ENCODE assay signal across 1 cellular context in the genomic region with DNA sequence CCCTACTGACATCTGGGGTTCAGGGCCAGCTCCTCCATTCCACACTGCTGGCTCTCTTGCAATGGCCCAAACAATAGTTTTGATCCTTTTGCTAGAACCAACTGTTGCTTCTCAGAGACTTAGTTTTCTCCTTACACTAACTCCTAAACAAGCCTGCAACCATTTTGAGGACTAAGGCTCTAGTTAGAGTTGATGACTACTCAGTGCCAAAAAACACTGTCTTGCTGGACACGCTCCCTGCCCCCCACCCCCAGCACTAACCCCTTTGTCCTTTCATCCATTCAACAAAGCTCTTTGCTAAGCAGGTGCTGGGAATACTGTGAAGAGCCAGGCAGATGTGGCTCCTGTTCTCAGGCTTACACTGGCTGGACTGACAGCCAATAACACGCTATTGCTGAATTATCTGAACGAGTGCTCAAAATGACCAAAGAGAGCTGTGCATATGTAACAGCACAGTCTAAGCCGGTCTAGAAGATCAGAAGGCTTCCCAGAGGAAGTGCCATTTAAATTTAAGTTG.
TF ChIP-seq lines count a peak whose summit lies in the region.

No MANE protein-coding gene starts in this region.

TF ChIP-seq in GM23338, 12 proteins besides CTCF, POLR2A, EP300 and RAD21 (continued from another document):
- TF ChIP-seq, protein P1, sequence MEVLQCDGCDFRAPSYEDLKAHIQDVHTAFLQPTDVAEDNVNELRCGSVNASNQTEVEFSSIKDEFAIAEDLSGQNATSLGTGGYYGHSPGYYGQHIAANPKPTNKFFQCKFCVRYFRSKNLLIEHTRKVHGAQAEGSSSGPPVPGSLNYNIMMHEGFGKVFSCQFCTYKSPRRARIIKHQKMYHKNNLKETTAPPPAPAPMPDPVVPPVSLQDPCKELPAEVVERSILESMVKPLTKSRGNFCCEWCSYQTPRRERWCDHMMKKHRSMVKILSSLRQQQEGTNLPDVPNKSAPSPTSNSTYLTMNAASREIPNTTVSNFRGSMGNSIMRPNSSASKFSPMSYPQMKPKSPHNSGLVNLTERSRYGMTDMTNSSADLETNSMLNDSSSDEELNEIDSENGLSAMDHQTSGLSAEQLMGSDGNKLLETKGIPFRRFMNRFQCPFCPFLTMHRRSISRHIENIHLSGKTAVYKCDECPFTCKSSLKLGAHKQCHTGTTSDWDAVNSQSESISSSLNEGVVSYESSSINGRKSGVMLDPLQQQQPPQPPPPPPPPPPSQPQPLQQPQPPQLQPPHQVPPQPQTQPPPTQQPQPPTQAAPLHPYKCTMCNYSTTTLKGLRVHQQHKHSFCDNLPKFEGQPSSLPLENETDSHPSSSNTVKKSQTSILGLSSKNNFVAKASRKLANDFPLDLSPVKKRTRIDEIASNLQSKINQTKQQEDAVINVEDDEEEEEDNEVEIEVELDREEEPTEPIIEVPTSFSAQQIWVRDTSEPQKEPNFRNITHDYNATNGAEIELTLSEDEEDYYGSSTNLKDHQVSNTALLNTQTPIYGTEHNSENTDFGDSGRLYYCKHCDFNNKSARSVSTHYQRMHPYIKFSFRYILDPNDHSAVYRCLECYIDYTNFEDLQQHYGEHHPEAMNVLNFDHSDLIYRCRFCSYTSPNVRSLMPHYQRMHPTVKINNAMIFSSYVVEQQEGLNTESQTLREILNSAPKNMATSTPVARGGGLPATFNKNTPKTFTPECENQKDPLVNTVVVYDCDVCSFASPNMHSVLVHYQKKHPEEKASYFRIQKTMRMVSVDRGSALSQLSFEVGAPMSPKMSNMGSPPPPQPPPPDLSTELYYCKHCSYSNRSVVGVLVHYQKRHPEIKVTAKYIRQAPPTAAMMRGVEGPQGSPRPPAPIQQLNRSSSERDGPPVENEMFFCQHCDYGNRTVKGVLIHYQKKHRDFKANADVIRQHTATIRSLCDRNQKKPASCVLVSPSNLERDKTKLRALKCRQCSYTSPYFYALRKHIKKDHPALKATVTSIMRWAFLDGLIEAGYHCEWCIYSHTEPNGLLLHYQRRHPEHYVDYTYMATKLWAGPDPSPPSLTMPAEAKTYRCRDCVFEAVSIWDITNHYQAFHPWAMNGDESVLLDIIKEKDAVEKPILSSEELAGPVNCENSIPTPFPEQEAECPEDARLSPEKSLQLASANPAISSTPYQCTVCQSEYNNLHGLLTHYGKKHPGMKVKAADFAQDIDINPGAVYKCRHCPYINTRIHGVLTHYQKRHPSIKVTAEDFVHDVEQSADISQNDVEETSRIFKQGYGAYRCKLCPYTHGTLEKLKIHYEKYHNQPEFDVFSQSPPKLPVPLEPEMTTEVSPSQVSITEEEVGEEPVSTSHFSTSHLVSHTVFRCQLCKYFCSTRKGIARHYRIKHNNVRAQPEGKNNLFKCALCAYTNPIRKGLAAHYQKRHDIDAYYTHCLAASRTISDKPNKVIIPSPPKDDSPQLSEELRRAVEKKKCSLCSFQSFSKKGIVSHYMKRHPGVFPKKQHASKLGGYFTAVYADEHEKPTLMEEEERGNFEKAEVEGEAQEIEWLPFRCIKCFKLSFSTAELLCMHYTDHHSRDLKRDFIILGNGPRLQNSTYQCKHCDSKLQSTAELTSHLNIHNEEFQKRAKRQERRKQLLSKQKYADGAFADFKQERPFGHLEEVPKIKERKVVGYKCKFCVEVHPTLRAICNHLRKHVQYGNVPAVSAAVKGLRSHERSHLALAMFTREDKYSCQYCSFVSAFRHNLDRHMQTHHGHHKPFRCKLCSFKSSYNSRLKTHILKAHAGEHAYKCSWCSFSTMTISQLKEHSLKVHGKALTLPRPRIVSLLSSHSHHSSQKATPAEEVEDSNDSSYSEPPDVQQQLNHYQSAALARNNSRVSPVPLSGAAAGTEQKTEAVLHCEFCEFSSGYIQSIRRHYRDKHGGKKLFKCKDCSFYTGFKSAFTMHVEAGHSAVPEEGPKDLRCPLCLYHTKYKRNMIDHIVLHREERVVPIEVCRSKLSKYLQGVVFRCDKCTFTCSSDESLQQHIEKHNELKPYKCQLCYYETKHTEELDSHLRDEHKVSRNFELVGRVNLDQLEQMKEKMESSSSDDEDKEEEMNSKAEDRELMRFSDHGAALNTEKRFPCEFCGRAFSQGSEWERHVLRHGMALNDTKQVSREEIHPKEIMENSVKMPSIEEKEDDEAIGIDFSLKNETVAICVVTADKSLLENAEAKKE (CRISPR knock-in tag; IDR thresholded peaks at IDR 0.05): no peak
